Comparison of ENCODE assay signal across 1 cellular context in the genomic region with DNA sequence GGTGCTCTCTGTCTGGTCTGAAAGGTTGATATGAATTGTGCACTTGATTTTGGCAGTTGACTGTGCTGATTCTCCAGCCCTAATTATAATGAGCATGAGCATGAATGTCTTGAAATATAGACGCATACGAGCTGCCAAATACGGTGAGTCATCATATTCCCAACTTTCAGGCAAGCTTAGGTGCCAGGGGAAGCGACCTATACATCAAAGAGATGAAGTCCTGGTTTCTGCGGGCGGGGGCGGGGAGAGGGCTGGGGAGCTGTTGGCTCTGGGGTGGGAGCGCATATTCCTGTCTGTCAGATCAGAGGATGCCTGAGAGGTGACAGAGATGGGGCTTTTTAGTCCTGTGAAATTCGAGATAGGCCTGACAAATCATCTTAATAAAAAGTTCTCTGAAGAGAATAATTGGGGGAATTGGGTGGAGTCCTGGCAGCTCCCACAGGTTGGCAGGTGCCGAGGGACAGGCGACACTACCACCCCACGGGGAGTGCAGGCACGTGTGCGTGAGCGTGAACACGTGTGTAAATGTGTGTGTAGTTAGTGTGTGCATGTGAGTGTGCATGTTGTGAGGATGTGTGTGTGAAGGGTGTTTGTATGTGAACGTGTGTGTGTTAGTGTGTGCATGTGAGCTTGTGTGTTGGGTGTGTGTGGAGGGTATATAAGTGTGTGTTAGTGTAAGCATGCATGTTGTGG.
TF ChIP-seq lines count a peak whose summit lies in the region.

No MANE protein-coding gene starts in this region.

TF ChIP-seq in HepG2, 621 proteins besides CTCF, POLR2A, EP300 and RAD21:
- TF ChIP-seq, protein P1, sequence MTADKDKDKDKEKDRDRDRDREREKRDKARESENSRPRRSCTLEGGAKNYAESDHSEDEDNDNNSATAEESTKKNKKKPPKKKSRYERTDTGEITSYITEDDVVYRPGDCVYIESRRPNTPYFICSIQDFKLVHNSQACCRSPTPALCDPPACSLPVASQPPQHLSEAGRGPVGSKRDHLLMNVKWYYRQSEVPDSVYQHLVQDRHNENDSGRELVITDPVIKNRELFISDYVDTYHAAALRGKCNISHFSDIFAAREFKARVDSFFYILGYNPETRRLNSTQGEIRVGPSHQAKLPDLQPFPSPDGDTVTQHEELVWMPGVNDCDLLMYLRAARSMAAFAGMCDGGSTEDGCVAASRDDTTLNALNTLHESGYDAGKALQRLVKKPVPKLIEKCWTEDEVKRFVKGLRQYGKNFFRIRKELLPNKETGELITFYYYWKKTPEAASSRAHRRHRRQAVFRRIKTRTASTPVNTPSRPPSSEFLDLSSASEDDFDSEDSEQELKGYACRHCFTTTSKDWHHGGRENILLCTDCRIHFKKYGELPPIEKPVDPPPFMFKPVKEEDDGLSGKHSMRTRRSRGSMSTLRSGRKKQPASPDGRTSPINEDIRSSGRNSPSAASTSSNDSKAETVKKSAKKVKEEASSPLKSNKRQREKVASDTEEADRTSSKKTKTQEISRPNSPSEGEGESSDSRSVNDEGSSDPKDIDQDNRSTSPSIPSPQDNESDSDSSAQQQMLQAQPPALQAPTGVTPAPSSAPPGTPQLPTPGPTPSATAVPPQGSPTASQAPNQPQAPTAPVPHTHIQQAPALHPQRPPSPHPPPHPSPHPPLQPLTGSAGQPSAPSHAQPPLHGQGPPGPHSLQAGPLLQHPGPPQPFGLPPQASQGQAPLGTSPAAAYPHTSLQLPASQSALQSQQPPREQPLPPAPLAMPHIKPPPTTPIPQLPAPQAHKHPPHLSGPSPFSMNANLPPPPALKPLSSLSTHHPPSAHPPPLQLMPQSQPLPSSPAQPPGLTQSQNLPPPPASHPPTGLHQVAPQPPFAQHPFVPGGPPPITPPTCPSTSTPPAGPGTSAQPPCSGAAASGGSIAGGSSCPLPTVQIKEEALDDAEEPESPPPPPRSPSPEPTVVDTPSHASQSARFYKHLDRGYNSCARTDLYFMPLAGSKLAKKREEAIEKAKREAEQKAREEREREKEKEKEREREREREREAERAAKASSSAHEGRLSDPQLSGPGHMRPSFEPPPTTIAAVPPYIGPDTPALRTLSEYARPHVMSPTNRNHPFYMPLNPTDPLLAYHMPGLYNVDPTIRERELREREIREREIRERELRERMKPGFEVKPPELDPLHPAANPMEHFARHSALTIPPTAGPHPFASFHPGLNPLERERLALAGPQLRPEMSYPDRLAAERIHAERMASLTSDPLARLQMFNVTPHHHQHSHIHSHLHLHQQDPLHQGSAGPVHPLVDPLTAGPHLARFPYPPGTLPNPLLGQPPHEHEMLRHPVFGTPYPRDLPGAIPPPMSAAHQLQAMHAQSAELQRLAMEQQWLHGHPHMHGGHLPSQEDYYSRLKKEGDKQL (CRISPR knock-in tag; IDR thresholded peaks at IDR 0.05; ENCODE audit: low read depth): no peak
- TF ChIP-seq ATM (IDR thresholded peaks at IDR 0.05; ENCODE audit: borderline replicate concordance) (no peak), MAFK (conservative IDR thresholded peaks at IDR 0.05 in 1 of 2, IDR thresholded peaks at IDR 0.05 in 1 of 2; ENCODE audit: low read length in 2 of 2) (peak; percentile 68 to 72), MAFF (IDR thresholded peaks at IDR 0.05; ENCODE audit: low read depth, low read length) (peak; percentile 65; the same call in 1 of the 2 replicates), FOXP1 (IDR thresholded peaks at IDR 0.05) (0 out of 2 replicates have a peak, but pooled peaks have one; percentile 15), FOXP1 (CRISPR knock-in tag; IDR thresholded peaks at IDR 0.05) (no peak)
- TF ChIP-seq, protein P2, sequence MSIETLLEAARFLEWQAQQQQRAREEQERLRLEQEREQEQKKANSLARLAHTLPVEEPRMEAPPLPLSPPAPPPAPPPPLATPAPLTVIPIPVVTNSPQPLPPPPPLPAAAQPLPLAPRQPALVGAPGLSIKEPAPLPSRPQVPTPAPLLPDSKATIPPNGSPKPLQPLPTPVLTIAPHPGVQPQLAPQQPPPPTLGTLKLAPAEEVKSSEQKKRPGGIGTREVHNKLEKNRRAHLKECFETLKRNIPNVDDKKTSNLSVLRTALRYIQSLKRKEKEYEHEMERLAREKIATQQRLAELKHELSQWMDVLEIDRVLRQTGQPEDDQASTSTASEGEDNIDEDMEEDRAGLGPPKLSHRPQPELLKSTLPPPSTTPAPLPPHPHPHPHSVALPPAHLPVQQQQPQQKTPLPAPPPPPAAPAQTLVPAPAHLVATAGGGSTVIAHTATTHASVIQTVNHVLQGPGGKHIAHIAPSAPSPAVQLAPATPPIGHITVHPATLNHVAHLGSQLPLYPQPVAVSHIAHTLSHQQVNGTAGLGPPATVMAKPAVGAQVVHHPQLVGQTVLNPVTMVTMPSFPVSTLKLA (IDR thresholded peaks at IDR 0.05): peak; percentile 99
